Comparison of ENCODE assay signal across 24 cellular contexts in the genomic region with DNA sequence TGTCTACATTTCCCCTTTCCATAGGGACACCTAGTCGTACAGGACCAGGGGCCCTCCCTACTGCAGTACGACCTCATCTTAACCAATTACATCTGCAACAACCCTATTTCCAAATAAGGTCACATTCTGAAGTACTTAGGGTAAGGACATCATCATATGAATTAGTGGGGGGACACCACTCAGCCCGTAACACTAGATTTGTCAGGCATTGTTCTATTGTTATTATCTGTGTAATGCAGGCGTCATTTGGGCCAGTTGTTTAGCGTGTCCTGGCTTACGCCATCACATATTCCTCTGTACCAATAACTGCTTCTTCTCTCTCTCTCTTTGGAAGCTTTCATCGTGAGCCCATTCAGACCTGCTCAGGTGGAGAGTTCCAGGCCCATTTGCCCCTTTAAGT.
"Had no signal": no experiment of that assay in that cellular context is flagged by ENCODE, and none has a peak within 500 bp of the region (broad histone marks: within the 10 kb centered on the region; RNA-seq: fewer than 3 reads in every experiment).

No MANE protein-coding gene starts in this region.

- DNase-seq: activated CD4-positive, alpha-beta memory T cell treated with anti-CD3 and anti-CD28 coated beads for 36 hours; activated CD4-positive, alpha-beta T cell treated with anti-CD3 and anti-CD28 coated beads for 4 hours; activated CD4-positive, CD25-positive, alpha-beta regulatory T cell; activated effector memory CD4-positive, alpha-beta T cell treated with Interleukin-2 at 50 U/mL for 16 hours; activated naive CD4-positive, alpha-beta T cell treated with anti-CD3 and anti-CD28 coated beads, Interleukin-2, amount 10 ng/mL, durations not matched to agents 7 days and 5 days; activated T-cell treated with anti-CD3 and anti-CD28 coated beads, Interleukin-2, amount 50 U/mL, for 72 hours; amygdala; effector CD8-positive, alpha-beta T cell; erythroblast; foreskin keratinocyte; glutamatergic neuron; hippocampal formation; mesenchymal stem cell; nephron progenitor cell; nucleus accumbens; right lobe of liver; small intestine; stimulated activated CD4-positive, alpha-beta T cell treated with anti-CD3 and anti-CD28 coated beads, Interleukin-2, amount 100 ng/mL, for 24 hours; stomach; T-helper 17 cell; transverse colon; uterus had no signal

- H3K9me3 Mint-ChIP-seq: activated CD4-positive, alpha-beta memory T cell treated with anti-CD3 and anti-CD28 coated beads for 36 hours; activated naive CD4-positive, alpha-beta T cell treated with anti-CD3 and anti-CD28 coated beads, Interleukin-2, amount 10 ng/mL, durations not matched to agents 7 days and 5 days; activated T-cell treated with anti-CD3 and anti-CD28 coated beads, Interleukin-2, amount 50 U/mL, for 72 hours; dendritic cell treated with granulocyte-macrophage colony-stimulating factor and Interleukin-4, amounts not matched to agents 40 ng/mL and 50 ng/mL, for 4 days; stimulated activated memory B cell treated with anti-CD40 and anti-IgM and Interleukin-4, amounts not matched to agents 10 μg/mL and 1 μg/mL and 100 μg/mL, for 72 hours had no signal

- H3K4me1 ChIP-seq: foreskin keratinocyte, transverse colon had no signal

- H3K27ac ChIP-seq: foreskin keratinocyte, right lobe of liver, stomach, transverse colon, uterus had no signal

- H3K9me3 ChIP-seq: right lobe of liver, stomach, transverse colon, uterus had no signal

- H3K4me1 Mint-ChIP-seq: activated naive CD4-positive, alpha-beta T cell treated with anti-CD3 and anti-CD28 coated beads, Interleukin-2, amount 10 ng/mL, durations not matched to agents 7 days and 5 days; stimulated activated memory B cell treated with anti-CD40 and anti-IgM and Interleukin-4, amounts not matched to agents 10 μg/mL and 1 μg/mL and 100 μg/mL, for 72 hours had no signal

- H3K4me3 Mint-ChIP-seq: activated CD4-positive, alpha-beta memory T cell treated with anti-CD3 and anti-CD28 coated beads for 36 hours; activated naive CD4-positive, alpha-beta T cell treated with anti-CD3 and anti-CD28 coated beads, Interleukin-2, amount 10 ng/mL, durations not matched to agents 7 days and 5 days; activated T-cell treated with anti-CD3 and anti-CD28 coated beads, Interleukin-2, amount 50 U/mL, for 72 hours; dendritic cell treated with granulocyte-macrophage colony-stimulating factor and Interleukin-4, amounts not matched to agents 40 ng/mL and 50 ng/mL, for 4 days; nephron progenitor cell; stimulated activated memory B cell treated with anti-CD40 and anti-IgM and Interleukin-4, amounts not matched to agents 10 μg/mL and 1 μg/mL and 100 μg/mL, for 72 hours; T-helper 17 cell had no signal

- H3K4me3 ChIP-seq: right lobe of liver, stomach, transverse colon, uterus had no signal

- H3K27ac Mint-ChIP-seq: activated CD4-positive, alpha-beta memory T cell treated with anti-CD3 and anti-CD28 coated beads for 36 hours; activated naive CD4-positive, alpha-beta T cell treated with anti-CD3 and anti-CD28 coated beads, Interleukin-2, amount 10 ng/mL, durations not matched to agents 7 days and 5 days; activated T-cell treated with anti-CD3 and anti-CD28 coated beads, Interleukin-2, amount 50 U/mL, for 72 hours; dendritic cell treated with granulocyte-macrophage colony-stimulating factor and Interleukin-4, amounts not matched to agents 40 ng/mL and 50 ng/mL, for 4 days; nephron progenitor cell; stimulated activated memory B cell treated with anti-CD40 and anti-IgM and Interleukin-4, amounts not matched to agents 10 μg/mL and 1 μg/mL and 100 μg/mL, for 72 hours; T-helper 17 cell had no signal

- H3K36me3 Mint-ChIP-seq: activated CD4-positive, alpha-beta memory T cell treated with anti-CD3 and anti-CD28 coated beads for 36 hours; activated naive CD4-positive, alpha-beta T cell treated with anti-CD3 and anti-CD28 coated beads, Interleukin-2, amount 10 ng/mL, durations not matched to agents 7 days and 5 days; stimulated activated memory B cell treated with anti-CD40 and anti-IgM and Interleukin-4, amounts not matched to agents 10 μg/mL and 1 μg/mL and 100 μg/mL, for 72 hours had no signal

- H3K36me3 ChIP-seq: right lobe of liver, stomach, transverse colon, uterus had no signal

- H3K27me3 ChIP-seq: foreskin keratinocyte, right lobe of liver, stomach, transverse colon, uterus had no signal

- ATAC-seq: activated T-cell treated with anti-CD3 and anti-CD28 coated beads, Interleukin-2, amount 50 U/mL, for 72 hours; foreskin keratinocyte; right lobe of liver; stimulated activated memory B cell treated with anti-CD40 and anti-IgM and Interleukin-4, amounts not matched to agents 10 μg/mL and 1 μg/mL and 100 μg/mL, for 72 hours; T-helper 17 cell had no signal

- H3K27me3 Mint-ChIP-seq: activated naive CD4-positive, alpha-beta T cell treated with anti-CD3 and anti-CD28 coated beads, Interleukin-2, amount 10 ng/mL, durations not matched to agents 7 days and 5 days; dendritic cell treated with granulocyte-macrophage colony-stimulating factor and Interleukin-4, amounts not matched to agents 40 ng/mL and 50 ng/mL, for 4 days had no signal
